1 cellular context compared by ENCODE assay signal in genomic region chr1:229674042-229674441, GRCh38.
TF ChIP-seq lines count a peak whose summit lies in the region.

No MANE protein-coding gene starts in this region.

TF ChIP-seq in H1, 55 proteins besides CTCF, POLR2A, EP300 and RAD21:
- TF ChIP-seq PHF8 (conservative IDR thresholded peaks at IDR 0.05; ENCODE audit: low read depth, low read length) (no peak), BRCA1 (IDR thresholded peaks at IDR 0.05; ENCODE audit: low read depth, low read length) (no peak), MAFK (IDR thresholded peaks at IDR 0.05; ENCODE audit: low read depth, low read length) (no peak), BCL11A (IDR thresholded peaks at IDR 0.05; ENCODE audit: low read depth in 2 of 2, low read length in 2 of 2) (no peak), KDM4A (IDR thresholded peaks at IDR 0.05; ENCODE audit: low read depth, low read length, severe bottlenecking) (no peak), TCF12 (IDR thresholded peaks at IDR 0.05; ENCODE audit: low read depth, low read length) (no peak), ATF2 (IDR thresholded peaks at IDR 0.05; ENCODE audit: low read length) (no peak), SP2 (IDR thresholded peaks at IDR 0.05; ENCODE audit: low read length) (no peak), JUND (IDR thresholded peaks at IDR 0.05; ENCODE audit: low read length) (no peak)
